In the genomic region with DNA sequence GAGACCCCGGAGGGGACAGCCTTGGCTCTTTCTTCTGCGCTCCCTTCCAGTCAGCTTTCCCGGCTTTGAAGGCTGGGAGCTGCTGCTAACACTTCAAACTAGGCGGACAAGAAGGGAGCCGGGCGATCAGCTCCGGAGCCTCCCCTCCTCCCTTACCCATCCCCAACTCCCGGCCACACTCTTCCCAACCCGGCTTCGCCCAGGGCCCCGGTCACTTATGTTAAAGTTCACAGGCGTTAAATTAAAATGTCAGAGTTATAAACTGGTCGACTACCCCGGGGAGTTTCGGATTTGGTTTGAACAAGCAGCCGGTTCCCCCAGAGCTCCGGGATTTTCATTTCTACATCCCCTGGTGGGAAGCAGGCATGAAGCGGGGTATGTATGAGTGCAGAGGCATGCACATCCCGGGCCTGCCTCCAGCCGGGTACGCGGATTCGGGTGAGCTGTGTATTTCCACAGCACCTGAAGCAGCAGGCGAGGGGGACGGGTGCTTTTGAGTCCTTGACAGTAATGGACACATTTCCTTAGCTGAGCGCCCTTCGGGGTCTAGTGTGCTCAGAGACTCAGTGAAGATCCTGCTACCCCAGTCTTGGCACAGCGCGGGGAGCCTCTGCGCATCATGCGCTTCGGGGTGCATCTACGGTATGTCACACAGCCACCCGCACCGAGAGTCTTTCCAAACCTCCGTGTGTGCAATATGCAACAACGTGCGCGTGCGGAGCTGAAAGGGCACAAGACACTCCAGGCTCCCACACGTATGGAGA, we compare ENCODE assay signal across 8 cellular contexts. TPM values are rescaled to one million over a fixed set of nuclear protein-coding genes. Genes with fewer than 3 reads are reported as not detected.
DNase-seq lines count a peak whose midpoint lies in the region; ATAC-seq and TF ChIP-seq lines count a peak whose summit lies in the region.

No MANE protein-coding gene starts in this region.

- H3K36me3 Mint-ChIP-seq in T-helper 2 cell treated with Interferon-gamma antibody and Interleukin-4, amounts not matched to agents 5 μg/mL and 100 μg/mL, for 36 hours (ENCODE audit: low read depth), result no peaks in the 10 kb centered on the region

- no peak overlapping the region for H3K27ac ChIP-seq in foreskin keratinocyte
- no peak overlapping the region for H3K27ac ChIP-seq in neural cell (ENCODE audit: low read length)

- no peaks in the 10 kb centered on the region for H3F3A ChIP-seq in neural cell (ENCODE audit: insufficient read depth, low read length, poor library complexity, severe bottlenecking)

- TF ChIP-seq CTCF in foreskin keratinocyte (conservative IDR thresholded peaks at IDR 0.05) (no peak), neural cell (IDR thresholded peaks at IDR 0.05; ENCODE audit: poor library complexity, severe bottlenecking) (no peak), GM13977 (IDR thresholded peaks at IDR 0.05; ENCODE audit: extremely low read depth, insufficient read depth, missing control alignments) (no peak)

- peak overlapping the region; percentile 74 for H3K4me3 ChIP-seq in neural cell (ENCODE audit: low read length)

- H3K9me3 Mint-ChIP-seq in T-helper 2 cell treated with Interferon-gamma antibody and Interleukin-4, amounts not matched to agents 5 μg/mL and 100 μg/mL, for 36 hours, result no peaks in the 10 kb centered on the region

- no peak overlapping the region for H2AFZ ChIP-seq in neural cell (ENCODE audit: low read depth, low read length)

- peak; percentile 38 for ATAC-seq in foreskin keratinocyte

- in situ Hi-C loops in GM13977 (cut with MboI; ENCODE audit: low pct_unique_long_range_greater_than_20kb, low sequenced_read_pairs, unreplicated experiment), result no loop called here

- peak overlapping the region; percentile 92 for H3K4me3 Mint-ChIP-seq in T-helper 2 cell treated with Interferon-gamma antibody and Interleukin-4, amounts not matched to agents 5 μg/mL and 100 μg/mL, for 36 hours

- no peak for TF ChIP-seq EP300 in neural cell (conservative IDR thresholded peaks at IDR 0.05; ENCODE audit: poor library complexity, severe bottlenecking)

- no peaks in the 10 kb centered on the region for H4K20me1 ChIP-seq in neural cell (ENCODE audit: insufficient read depth)

- H3K9me3 ChIP-seq in neural cell (ENCODE audit: low read length), result no peaks in the 10 kb centered on the region

- DNase-seq in C1 segment of cervical spinal cord (lab: John Stamatoyannopoulos, UW) (peak in 8 of 14 donors; percentile 60 to 90 (median 70)), foreskin keratinocyte (peak in 1 of 2 donors; percentile 34), GM13977 (ENCODE audit: low spot score) (no peak), NCI-H2196 treated with DMSO at 0.1 percent for 48 hours (lab: John Stamatoyannopoulos, UW; ENCODE audit: unreplicated experiment) (no peak), T-helper 9 cell (no peak), NCI-H1092 (lab: John Stamatoyannopoulos, UW) (no peak)
- DNase-seq in T-helper 2 cell treated with Interferon-gamma antibody and Interleukin-4, amounts not matched to agents 5 μg/mL and 100 μg/mL, for 36 hours (ENCODE audit: low spot score), result peak; percentile 6

- no peak overlapping the region for H3K27ac Mint-ChIP-seq in T-helper 2 cell treated with Interferon-gamma antibody and Interleukin-4, amounts not matched to agents 5 μg/mL and 100 μg/mL, for 36 hours

- H3K9ac ChIP-seq in neural cell (ENCODE audit: low read length), result peak overlapping the region; percentile 10

- no peaks in the 10 kb centered on the region for H3K9me2 ChIP-seq in neural cell (ENCODE audit: insufficient read depth, low read length)

- H3K27me3 ChIP-seq in foreskin keratinocyte (peaks cover 100% of the 10 kb centered on the region), neural cell (ENCODE audit: insufficient read depth, low read depth, low read length) (peaks cover 69% of the 10 kb centered on the region)

- H3K4me2 ChIP-seq in neural cell (ENCODE audit: low read length), result peak overlapping the region; percentile 68

- H3K36me3 ChIP-seq in neural cell (ENCODE audit: insufficient read depth, low read length), result no peaks in the 10 kb centered on the region

- H3K4me1 ChIP-seq in foreskin keratinocyte, result no peaks in the 10 kb centered on the region

- no peaks in the 10 kb centered on the region for H3K79me2 ChIP-seq in neural cell (replicated peaks; ENCODE audit: insufficient read depth, low read length)

- peaks cover 20% of the 10 kb centered on the region for H3K4me1 Mint-ChIP-seq in T-helper 2 cell treated with Interferon-gamma antibody and Interleukin-4, amounts not matched to agents 5 μg/mL and 100 μg/mL, for 36 hours (ENCODE audit: low read depth)

- no peak for TF ChIP-seq RAD21 in neural cell (conservative IDR thresholded peaks at IDR 0.05)

- H3K27me3 Mint-ChIP-seq in T-helper 2 cell treated with Interferon-gamma antibody and Interleukin-4, amounts not matched to agents 5 μg/mL and 100 μg/mL, for 36 hours (ENCODE audit: low read depth), result peaks cover 61% of the 10 kb centered on the region

TF ChIP-seq in neural cell, 6 proteins besides CTCF, POLR2A, EP300 and RAD21:
- TF ChIP-seq, protein P1, sequence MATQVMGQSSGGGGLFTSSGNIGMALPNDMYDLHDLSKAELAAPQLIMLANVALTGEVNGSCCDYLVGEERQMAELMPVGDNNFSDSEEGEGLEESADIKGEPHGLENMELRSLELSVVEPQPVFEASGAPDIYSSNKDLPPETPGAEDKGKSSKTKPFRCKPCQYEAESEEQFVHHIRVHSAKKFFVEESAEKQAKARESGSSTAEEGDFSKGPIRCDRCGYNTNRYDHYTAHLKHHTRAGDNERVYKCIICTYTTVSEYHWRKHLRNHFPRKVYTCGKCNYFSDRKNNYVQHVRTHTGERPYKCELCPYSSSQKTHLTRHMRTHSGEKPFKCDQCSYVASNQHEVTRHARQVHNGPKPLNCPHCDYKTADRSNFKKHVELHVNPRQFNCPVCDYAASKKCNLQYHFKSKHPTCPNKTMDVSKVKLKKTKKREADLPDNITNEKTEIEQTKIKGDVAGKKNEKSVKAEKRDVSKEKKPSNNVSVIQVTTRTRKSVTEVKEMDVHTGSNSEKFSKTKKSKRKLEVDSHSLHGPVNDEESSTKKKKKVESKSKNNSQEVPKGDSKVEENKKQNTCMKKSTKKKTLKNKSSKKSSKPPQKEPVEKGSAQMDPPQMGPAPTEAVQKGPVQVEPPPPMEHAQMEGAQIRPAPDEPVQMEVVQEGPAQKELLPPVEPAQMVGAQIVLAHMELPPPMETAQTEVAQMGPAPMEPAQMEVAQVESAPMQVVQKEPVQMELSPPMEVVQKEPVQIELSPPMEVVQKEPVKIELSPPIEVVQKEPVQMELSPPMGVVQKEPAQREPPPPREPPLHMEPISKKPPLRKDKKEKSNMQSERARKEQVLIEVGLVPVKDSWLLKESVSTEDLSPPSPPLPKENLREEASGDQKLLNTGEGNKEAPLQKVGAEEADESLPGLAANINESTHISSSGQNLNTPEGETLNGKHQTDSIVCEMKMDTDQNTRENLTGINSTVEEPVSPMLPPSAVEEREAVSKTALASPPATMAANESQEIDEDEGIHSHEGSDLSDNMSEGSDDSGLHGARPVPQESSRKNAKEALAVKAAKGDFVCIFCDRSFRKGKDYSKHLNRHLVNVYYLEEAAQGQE (IDR thresholded peaks at IDR 0.05; ENCODE audit: borderline replicate concordance), result no peak
- peak; percentile 54 for TF ChIP-seq EZH2 (IDR thresholded peaks at IDR 0.05; ENCODE audit: borderline replicate concordance, insufficient read depth, low read length, poor library complexity, severe bottlenecking)

RNA-seq across cellular contexts. Expression of a gene that starts 0.9 kb away (rescaled TPM):
- not detected in 2 replicates for total RNA-seq in foreskin keratinocyte
- polyA plus RNA-seq in foreskin keratinocyte (not detected in 2 replicates), neural cell (0.56 and 0.72 TPM in 2 replicates)
- polyA minus RNA-seq in neural cell, result 2.2 and 2.5 TPM in 2 replicates

Comparison
In these comparisons a context has a peak if more than half of its experiments do, and no peak if none do; other contexts are left out.
1. DNase-seq: peak in C1 segment of cervical spinal cord (8 of 14) and T-helper 2 cell treated with Interferon-gamma antibody and Interleukin-4, amounts not matched to agents 5 μg/mL and 100 μg/mL, for 36 hours (single experiment); none in GM13977 (single experiment), NCI-H2196 treated with DMSO at 0.1 percent for 48 hours (single experiment), T-helper 9 cell (single experiment) and NCI-H1092 (single experiment).